In genomic region chr2:39437522-39438296, GRCh38 we compare ENCODE assay signal across 8 cellular contexts. TPM values are rescaled to one million over a fixed set of nuclear protein-coding genes. Genes with fewer than 3 reads are reported as not detected.
DNase-seq lines count a peak whose midpoint lies in the region; ATAC-seq, FAIRE-seq and TF ChIP-seq lines count a peak whose summit lies in the region.

No MANE protein-coding gene starts in this region.

- peak overlapping the region; percentile 48 to 77 (median 56) for H3K4me3 ChIP-seq in endothelial cell of umbilical vein (replicated peaks in 1 of 3; ENCODE audit: insufficient read depth in 1 of 3, low read depth in 1 of 3, low read length in 3 of 3)
- H3K4me3 ChIP-seq in mucosa of rectum (ENCODE audit: low read length in 2 of 2): peak overlapping the region; percentile 89 to 95
- peak overlapping the region; percentile 90 for H3K4me3 ChIP-seq in testis

- no peaks in the 10 kb centered on the region for H3K27me3 Mint-ChIP-seq in activated CD8-positive, alpha-beta T cell treated with anti-CD3 and anti-CD28 coated beads, Interleukin-2, amount 10 ng/mL, durations not matched to agents 7 days and 5 days (ENCODE audit: low read depth)

- H3K9me1 ChIP-seq in endothelial cell of umbilical vein (replicated peaks; ENCODE audit: control insufficient read depth, extremely low read depth, insufficient read depth, low read length): no peaks in the 10 kb centered on the region

- H3K4me1 Mint-ChIP-seq in activated CD8-positive, alpha-beta T cell treated with anti-CD3 and anti-CD28 coated beads, Interleukin-2, amount 10 ng/mL, durations not matched to agents 7 days and 5 days (ENCODE audit: low read depth): peaks cover 32% of the 10 kb centered on the region

- dilution Hi-C loops in endothelial cell of umbilical vein (cut with MboI; ENCODE audit: extremely low pct_ligation_motif_present, low sequenced_read_pairs): no loop called here

- POLR2A ChIA-PET in activated CD8-positive, alpha-beta T cell treated with anti-CD3 and anti-CD28 coated beads, Interleukin-2, amount 10 ng/mL, durations not matched to agents 7 days and 5 days (lab: Charles Lee): interaction anchor here (1.4 kb wide), 1 partner anchor 317 kb away, joined by 3 read pairs; the partner anchor contains the start of gene SOS1
- POLR2A ChIA-PET in endothelial cell of umbilical vein (lab: Charles Lee): interaction anchor here (0.5 to 0.6 kb wide), 2 partner anchors 156 to 476 kb away, joined by 3 read pairs; no protein-coding TSS in a partner anchor

- TF ChIP-seq POLR2A in endothelial cell of umbilical vein (IDR thresholded peaks at IDR 0.05; ENCODE audit: low read depth, low read length) (no peak), testis (IDR thresholded peaks at IDR 0.05) (no peak)

- BruUV-seq in endothelial cell of umbilical vein (replicated peaks; lab: Mats Ljungman, UMichigan): TSS peak; percentile 28

- FAIRE-seq in endothelial cell of umbilical vein (lab: Jason Lieb, UNC): peak; percentile 62

- H3K4me3 Mint-ChIP-seq in activated CD8-positive, alpha-beta T cell treated with anti-CD3 and anti-CD28 coated beads, Interleukin-2, amount 10 ng/mL, durations not matched to agents 7 days and 5 days: peak overlapping the region; percentile 84

- peak overlapping the region; percentile 48 for H3K4me2 ChIP-seq in endothelial cell of umbilical vein (ENCODE audit: insufficient read depth, low read length)

- peak overlapping the region; percentile 68 for H2AFZ ChIP-seq in endothelial cell of umbilical vein (ENCODE audit: low read depth, low read length)

- no peak for DNase-seq in Right ventricle myocardium inferior (ENCODE audit: missing footprints)
- DNase-seq in cardiac septum (ENCODE audit: low spot score): no peak
- peak; percentile 15 for DNase-seq in NCI-H446 treated with DMSO at 0.1 percent for 48 hours (lab: John Stamatoyannopoulos, UW)
- DNase-seq in activated CD8-positive, alpha-beta T cell treated with anti-CD3 and anti-CD28 coated beads, Interleukin-2, amount 10 ng/mL, durations not matched to agents 7 days and 5 days: peak; percentile 61
- peak; percentile 47 for DNase-seq in endothelial cell of umbilical vein (ENCODE audit: low read depth, low spot score)
- DNase-seq in testis: peak; percentile 54

- H3K9ac ChIP-seq in endothelial cell of umbilical vein (replicated peaks; ENCODE audit: extremely low read depth, insufficient read depth, low read length) (peak overlapping the region; percentile 88), mucosa of rectum (ENCODE audit: low read depth in 1 of 2, low read length in 2 of 2) (peak overlapping the region; percentile 94)

- CTCF ChIA-PET in activated CD8-positive, alpha-beta T cell treated with anti-CD3 and anti-CD28 coated beads, Interleukin-2, amount 10 ng/mL, durations not matched to agents 7 days and 5 days (lab: Charles Lee): interaction anchor here (0.9 to 1.2 kb wide), 3 partner anchors 20 to 60 kb away, joined by 3 to 4 read pairs (median 3); no protein-coding TSS in a partner anchor
- CTCF ChIA-PET in endothelial cell of umbilical vein (lab: Charles Lee): interaction anchor here (1.0 to 2.5 kb wide), 10 partner anchors 13 to 376 kb away, joined by 3 to 20 read pairs (median 4); no protein-coding TSS in a partner anchor

- peak overlapping the region; percentile 73 for H3K27ac ChIP-seq in endothelial cell of umbilical vein (ENCODE audit: insufficient read depth, low read depth, low read length)
- peak overlapping the region; percentile 88 to 92 for H3K27ac ChIP-seq in mucosa of rectum (ENCODE audit: low read depth in 2 of 2, low read length in 2 of 2)
- peak overlapping the region; percentile 97 to 98 for H3K27ac ChIP-seq in testis

- H3K27ac Mint-ChIP-seq in activated CD8-positive, alpha-beta T cell treated with anti-CD3 and anti-CD28 coated beads, Interleukin-2, amount 10 ng/mL, durations not matched to agents 7 days and 5 days: peak overlapping the region; percentile 35

- intact Hi-C loops in Right ventricle myocardium inferior (cut with DNase I) (loop anchor here (1.0 to 10.0 kb wide), 6 partner anchors 57 to 285 kb away; no protein-coding TSS in a partner anchor), cardiac septum (cut with DNase I) (loop anchor here (2.0 to 5.0 kb wide), 4 partner anchors 35 to 260 kb away; no protein-coding TSS in a partner anchor), endothelial cell of umbilical vein (cut with micrococcal nuclease) (loop anchor here (1.0 to 5.0 kb wide), 8 partner anchors 26 to 315 kb away; partner anchors contain the start of gene SOS1), testis (cut with DNase I; ENCODE audit: low total_unique reads) (no loop called here)

- peaks cover 37% of the 10 kb centered on the region for H3K79me2 ChIP-seq in endothelial cell of umbilical vein (ENCODE audit: control insufficient read depth, insufficient read depth, low read length)

- peaks cover 6% of the 10 kb centered on the region for H3K9me3 Mint-ChIP-seq in activated CD8-positive, alpha-beta T cell treated with anti-CD3 and anti-CD28 coated beads, Interleukin-2, amount 10 ng/mL, durations not matched to agents 7 days and 5 days (ENCODE audit: insufficient read depth)

- ATAC-seq in Right ventricle myocardium inferior (peak; percentile 44), HG02870 (IDR thresholded peaks at IDR 0.05; ENCODE audit: unreplicated experiment) (peak; percentile 24)
- peak; percentile 48 for ATAC-seq in activated CD8-positive, alpha-beta T cell treated with anti-CD3 and anti-CD28 coated beads, Interleukin-2, amount 10 ng/mL, durations not matched to agents 7 days and 5 days

- H3K36me3 Mint-ChIP-seq in activated CD8-positive, alpha-beta T cell treated with anti-CD3 and anti-CD28 coated beads, Interleukin-2, amount 10 ng/mL, durations not matched to agents 7 days and 5 days (ENCODE audit: low read depth): peaks cover 8% of the 10 kb centered on the region

- no peak for TF ChIP-seq CTCF in endothelial cell of umbilical vein (IDR thresholded peaks at IDR 0.05; ENCODE audit: extremely low read depth in 1 of 2, insufficient read depth in 1 of 2, low read depth in 1 of 2, low read length in 2 of 2)
- no peak for TF ChIP-seq CTCF in testis (IDR thresholded peaks at IDR 0.05)

- peaks cover 35% of the 10 kb centered on the region for H3K4me1 ChIP-seq in endothelial cell of umbilical vein (ENCODE audit: control insufficient read depth, extremely low read depth, insufficient read depth, low read length)
- peaks cover 9% of the 10 kb centered on the region in 2 donors for H3K4me1 ChIP-seq in mucosa of rectum (ENCODE audit: control insufficient read depth in 2 of 2, insufficient read depth in 2 of 2, low read length in 2 of 2)
- H3K4me1 ChIP-seq in testis: peaks cover 30% of the 10 kb centered on the region

- no peaks in the 10 kb centered on the region for H3K36me3 ChIP-seq in endothelial cell of umbilical vein (ENCODE audit: control insufficient read depth in 2 of 2, extremely low read depth in 1 of 2, insufficient read depth in 2 of 2, low read length in 2 of 2)
- H3K36me3 ChIP-seq in mucosa of rectum (ENCODE audit: control insufficient read depth in 2 of 2, insufficient read depth in 2 of 2, low read length in 2 of 2): no peaks in the 10 kb centered on the region
- no peaks in the 10 kb centered on the region for H3K36me3 ChIP-seq in testis (ENCODE audit: low read depth, missing control alignments)

- H3K9me3 ChIP-seq in endothelial cell of umbilical vein (replicated peaks; ENCODE audit: control insufficient read depth, insufficient read depth, low read length) (no peaks in the 10 kb centered on the region), mucosa of rectum (ENCODE audit: control insufficient read depth in 2 of 2, low read length in 2 of 2) (no peaks in the 10 kb centered on the region), testis (no peaks in the 10 kb centered on the region)

- WGBS in testis, 2 donors: 1 to 2% methylated on average over 18 to 28 of the region's 28 CpGs

- H4K20me1 ChIP-seq in endothelial cell of umbilical vein (replicated peaks; ENCODE audit: control insufficient read depth, extremely low read depth, insufficient read depth, low read length): peaks cover 4% of the 10 kb centered on the region

- H3K27me3 ChIP-seq in endothelial cell of umbilical vein (ENCODE audit: control insufficient read depth in 2 of 2, insufficient read depth in 2 of 2, low read length in 2 of 2): no peaks in the 10 kb centered on the region
- no peaks in the 10 kb centered on the region for H3K27me3 ChIP-seq in mucosa of rectum (ENCODE audit: control insufficient read depth in 2 of 2, insufficient read depth in 2 of 2, low read length in 2 of 2)
- H3K27me3 ChIP-seq in testis: no peaks in the 10 kb centered on the region

TF ChIP-seq in endothelial cell of umbilical vein, 7 proteins besides CTCF, POLR2A, EP300 and RAD21:
- TF ChIP-seq MYC (IDR thresholded peaks at IDR 0.05; ENCODE audit: low read depth, low read length): no peak
- no peak for TF ChIP-seq FOS (IDR thresholded peaks at IDR 0.05; ENCODE audit: borderline replicate concordance, insufficient read depth, low read length)
- no peak for TF ChIP-seq POLR2AphosphoS5 (IDR thresholded peaks at IDR 0.05; ENCODE audit: insufficient read depth, low read depth, low read length)
- TF ChIP-seq EZH2 (IDR thresholded peaks at IDR 0.05; ENCODE audit: borderline replicate concordance, low read depth, low read length, severe bottlenecking): no peak
- TF ChIP-seq JUN (IDR thresholded peaks at IDR 0.05; ENCODE audit: borderline replicate concordance, insufficient read depth, insufficient read length, low read depth): no peak
TF ChIP-seq in endothelial cell of umbilical vein: peak in this region for 0.

RNA-seq across cellular contexts. Expression of gene MAP4K3, which starts 0.6 kb away (rescaled TPM):
- 32.3 TPM for total RNA-seq in Right ventricle myocardium inferior
- 40.0 TPM for total RNA-seq in cardiac septum
- total RNA-seq in activated CD8-positive, alpha-beta T cell treated with anti-CD3 and anti-CD28 coated beads, Interleukin-2, amount 10 ng/mL, durations not matched to agents 7 days and 5 days: 1 to 10 TPM; 5.0 to 6.5 TPM
- total RNA-seq in endothelial cell of umbilical vein: 45.9 and 46.2 TPM in 2 replicates
- polyA plus RNA-seq in endothelial cell of umbilical vein: 6.4 and 8.0 TPM in 2 replicates
- 8.0 and 8.1 TPM in 2 replicates for polyA plus RNA-seq in endothelial cell of umbilical vein (2011; cell fraction: cytosol; rRNA removed)
- polyA plus RNA-seq in endothelial cell of umbilical vein (2011; cell fraction: nucleus; rRNA removed): 37.0 and 46.6 TPM in 2 replicates
- polyA plus RNA-seq in endothelial cell of umbilical vein (2012): 13.5 and 17.1 TPM in 2 replicates
- 19.6 and 20.1 TPM in 2 replicates for polyA minus RNA-seq in endothelial cell of umbilical vein
- polyA minus RNA-seq in endothelial cell of umbilical vein (2011; cell fraction: cytosol; rRNA and poly(A)+ RNA removed): 8.5 TPM
- polyA minus RNA-seq in endothelial cell of umbilical vein (2011; cell fraction: nucleus; rRNA and poly(A)+ RNA removed): 98.0 and 121 TPM in 2 replicates
- total RNA-seq in testis: 10 to 100 TPM; 58.8 to 59.6 TPM
- 37.6 TPM for polyA plus RNA-seq in testis (ENCODE audit: insufficient read depth, low read depth, low replicate concordance)

Comparison
In these comparisons a context has a peak if more than half of its experiments do, and no peak if none do; other contexts are left out.
1. DNase-seq: peak in NCI-H446 treated with DMSO at 0.1 percent for 48 hours (single experiment), activated CD8-positive, alpha-beta T cell treated with anti-CD3 and anti-CD28 coated beads, Interleukin-2, amount 10 ng/mL, durations not matched to agents 7 days and 5 days (single experiment), endothelial cell of umbilical vein (single experiment) and testis (single experiment); none in Right ventricle myocardium inferior (single experiment) and cardiac septum (single experiment).
2. Peak in every context shown above with its lines, with median percentiles within 50 percentile points of each other: ATAC-seq, H3K27ac ChIP-seq and H3K4me3 ChIP-seq.